19 cellular contexts compared by ENCODE assay signal in the genomic region with DNA sequence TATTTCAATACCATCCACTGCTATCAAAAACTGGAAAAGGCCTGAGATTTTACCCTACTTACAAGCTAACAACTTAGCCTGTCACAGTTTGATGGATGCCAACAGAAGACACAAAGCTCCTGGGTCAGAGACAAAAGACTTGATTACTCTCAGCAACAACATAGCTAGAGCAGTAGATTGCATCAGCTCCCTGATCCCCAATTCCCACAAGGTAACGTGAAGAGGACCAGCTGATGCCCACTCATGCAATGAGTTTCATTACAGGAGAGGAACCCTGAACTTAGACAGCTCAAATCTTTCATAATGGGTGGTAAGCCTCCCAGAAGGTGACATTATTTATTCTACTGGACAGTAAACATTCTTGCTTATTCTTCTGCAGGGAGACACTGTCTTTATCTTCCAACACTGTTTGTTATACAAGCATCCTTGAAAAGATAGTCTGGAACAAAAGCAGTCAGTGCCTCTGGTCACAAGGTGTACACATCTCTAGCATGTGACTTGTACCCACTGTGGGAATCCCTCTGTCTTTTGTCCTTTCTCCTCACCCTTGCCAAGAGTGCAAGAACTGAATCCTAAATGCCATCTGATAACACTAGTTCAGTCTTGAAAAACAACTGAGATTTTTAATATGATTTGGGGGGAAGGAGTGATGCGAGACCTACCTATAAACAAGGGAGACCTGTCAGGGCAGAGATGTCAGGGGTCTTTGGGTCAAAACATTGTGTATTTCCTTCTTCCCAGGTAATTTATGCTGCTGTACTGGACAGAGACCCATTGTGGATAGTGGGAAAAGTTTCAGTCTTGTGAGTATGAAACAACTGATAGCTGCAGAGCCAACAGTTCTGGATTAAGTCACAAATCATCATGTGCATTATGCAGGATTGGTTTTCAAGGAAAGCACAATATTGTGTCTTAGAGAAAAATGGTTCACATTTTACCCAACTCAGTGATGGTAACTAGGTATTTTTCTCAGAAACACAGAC.
DNase-seq lines count a peak whose midpoint lies in the region; ATAC-seq and TF ChIP-seq lines count a peak whose summit lies in the region.
"Had no signal": no experiment of that assay in that cellular context is flagged by ENCODE, and none has a peak within 500 bp of the region (broad histone marks: within the 10 kb centered on the region; RNA-seq: fewer than 3 reads in every experiment).

No MANE protein-coding gene starts in this region.

- no peaks in the 10 kb centered on the region for H3K9me3 Mint-ChIP-seq in activated CD8-positive, alpha-beta T cell treated with anti-CD3 and anti-CD28 coated beads, Interleukin-2, amount 10 ng/mL, durations not matched to agents 7 days and 5 days (ENCODE audit: insufficient read depth)
- no peaks in the 10 kb centered on the region for H3K9me3 Mint-ChIP-seq in activated CD8-positive, alpha-beta T cell treated with anti-CD3 and anti-CD28 coated beads for 36 hours

- no peaks in the 10 kb centered on the region for H3K36me3 Mint-ChIP-seq in activated CD8-positive, alpha-beta T cell treated with anti-CD3 and anti-CD28 coated beads, Interleukin-2, amount 10 ng/mL, durations not matched to agents 7 days and 5 days (ENCODE audit: low read depth)
- no peaks in the 10 kb centered on the region for H3K36me3 Mint-ChIP-seq in activated CD8-positive, alpha-beta T cell treated with anti-CD3 and anti-CD28 coated beads for 36 hours (ENCODE audit: low read depth)

- H3K27ac ChIP-seq in substantia nigra (ENCODE audit: low read depth, low read length, poor library complexity, severe bottlenecking) = peak overlapping the region; percentile 27
- H3K27ac ChIP-seq: C4-2B had no signal

- H3K4me3 ChIP-seq in fibroblast of mammary gland (ENCODE audit: control insufficient read depth, low read depth, low read length) = no peak overlapping the region

- POLR2A ChIA-PET in activated CD8-positive, alpha-beta T cell treated with anti-CD3 and anti-CD28 coated beads, Interleukin-2, amount 10 ng/mL, durations not matched to agents 7 days and 5 days (lab: Charles Lee) = no interaction called here
- POLR2A ChIA-PET in activated CD8-positive, alpha-beta T cell treated with anti-CD3 and anti-CD28 coated beads for 36 hours (lab: Charles Lee) = no interaction called here
- POLR2A ChIA-PET in HEK293T (lab: Yijun Ruan, JAX) = no interaction called here

- no peak overlapping the region for H3K4me3 Mint-ChIP-seq in activated CD8-positive, alpha-beta T cell treated with anti-CD3 and anti-CD28 coated beads, Interleukin-2, amount 10 ng/mL, durations not matched to agents 7 days and 5 days
- H3K4me3 Mint-ChIP-seq in activated CD8-positive, alpha-beta T cell treated with anti-CD3 and anti-CD28 coated beads for 36 hours = no peak overlapping the region

- peak; percentile 9 for DNase-seq in activated CD8-positive, alpha-beta T cell treated with anti-CD3 and anti-CD28 coated beads, Interleukin-2, amount 10 ng/mL, durations not matched to agents 7 days and 5 days
- no peak for DNase-seq in activated CD8-positive, alpha-beta T cell treated with anti-CD3 and anti-CD28 coated beads for 36 hours
- DNase-seq in SK-MEL-5 (ENCODE audit: low read depth, low spot score) (peak; percentile 95), fibroblast of mammary gland (ENCODE audit: low read depth) (peak; percentile 12), substantia nigra (lab: John Stamatoyannopoulos, UW) (no peak), kidney tubule cell (ENCODE audit: low spot score) (no peak), HEK293T (ENCODE audit: extremely low spot score) (no peak)
- no peak for DNase-seq in activated CD4-positive, alpha-beta T cell treated with anti-CD3 and anti-CD28 coated beads for 4 hours
- DNase-seq: 8988T, DMS79, KG1, NCI-H1092 treated with DMSO at 0.1 percent for 48 hours, NCI-H1436 treated with DMSO at 0.1 percent for 48 hours, NCI-H1930, NCI-H226, NCI-H510A treated with DMSO at 0.1 percent for 48 hours, NCI-H748 treated with DMSO at 0.1 percent for 48 hours had no signal

- H3K27me3 Mint-ChIP-seq in activated CD8-positive, alpha-beta T cell treated with anti-CD3 and anti-CD28 coated beads, Interleukin-2, amount 10 ng/mL, durations not matched to agents 7 days and 5 days (ENCODE audit: low read depth) = peaks cover 6% of the 10 kb centered on the region
- peaks cover 2% of the 10 kb centered on the region for H3K27me3 Mint-ChIP-seq in activated CD8-positive, alpha-beta T cell treated with anti-CD3 and anti-CD28 coated beads for 36 hours

- intact Hi-C loops in activated CD8-positive, alpha-beta T cell treated with anti-CD3 and anti-CD28 coated beads for 36 hours (cut with micrococcal nuclease) = no loop called here

- H3K27ac Mint-ChIP-seq in activated CD8-positive, alpha-beta T cell treated with anti-CD3 and anti-CD28 coated beads, Interleukin-2, amount 10 ng/mL, durations not matched to agents 7 days and 5 days = no peak overlapping the region
- H3K27ac Mint-ChIP-seq in activated CD8-positive, alpha-beta T cell treated with anti-CD3 and anti-CD28 coated beads for 36 hours = no peak overlapping the region

- no peak for ATAC-seq in activated CD8-positive, alpha-beta T cell treated with anti-CD3 and anti-CD28 coated beads, Interleukin-2, amount 10 ng/mL, durations not matched to agents 7 days and 5 days
- no peak for ATAC-seq in activated CD8-positive, alpha-beta T cell treated with anti-CD3 and anti-CD28 coated beads for 36 hours
- ATAC-seq: Right ventricle myocardium inferior had no signal

- CTCF ChIA-PET in activated CD8-positive, alpha-beta T cell treated with anti-CD3 and anti-CD28 coated beads, Interleukin-2, amount 10 ng/mL, durations not matched to agents 7 days and 5 days (lab: Charles Lee) = interaction anchor here (1.1 kb wide), 1 partner anchor 12 kb away, joined by 3 read pairs; no protein-coding TSS in a partner anchor
- CTCF ChIA-PET in activated CD8-positive, alpha-beta T cell treated with anti-CD3 and anti-CD28 coated beads for 36 hours (lab: Charles Lee) = no interaction called here
- CTCF ChIA-PET in HEK293T (lab: Yijun Ruan, JAX) = interaction anchor here (0.8 kb wide), 1 partner anchor 25 kb away, joined by 3 read pairs; no protein-coding TSS in a partner anchor

- TF ChIP-seq CTCF in activated CD8-positive, alpha-beta T cell treated with anti-CD3 and anti-CD28 coated beads for 36 hours (IDR thresholded peaks at IDR 0.05) = no peak
- TF ChIP-seq CTCF in fibroblast of mammary gland (conservative IDR thresholded peaks at IDR 0.05; ENCODE audit: control insufficient read depth, insufficient read depth, low read depth, low read length) = no peak

- H3K4me1 Mint-ChIP-seq in activated CD8-positive, alpha-beta T cell treated with anti-CD3 and anti-CD28 coated beads, Interleukin-2, amount 10 ng/mL, durations not matched to agents 7 days and 5 days (ENCODE audit: low read depth) = peaks cover 2% of the 10 kb centered on the region
- peaks cover 7% of the 10 kb centered on the region for H3K4me1 Mint-ChIP-seq in activated CD8-positive, alpha-beta T cell treated with anti-CD3 and anti-CD28 coated beads for 36 hours (ENCODE audit: low read depth)

- in situ Hi-C loops in SK-MEL-5 (cut with HindIII; ENCODE audit: low pct_unique_long_range_greater_than_20kb, low sequenced_read_pairs) = no loop called here

TF ChIP-seq in HEK293T, 16 proteins besides CTCF, POLR2A, EP300 and RAD21:
- TF ChIP-seq ARNT (IDR thresholded peaks at IDR 0.05) (no peak), SP1 (IDR thresholded peaks at IDR 0.05) (no peak), FOXM1 (IDR thresholded peaks at IDR 0.05; ENCODE audit: borderline replicate concordance) (no peak), ZNF384 (IDR thresholded peaks at IDR 0.05) (no peak)
TF ChIP-seq in HEK293T: peak in this region for 0.

Comparison
In these comparisons a context has a peak if more than half of its experiments do, and no peak if none do; other contexts are left out.
1. DNase-seq: peak in activated CD8-positive, alpha-beta T cell treated with anti-CD3 and anti-CD28 coated beads, Interleukin-2, amount 10 ng/mL, durations not matched to agents 7 days and 5 days (single experiment), SK-MEL-5 (single experiment) and fibroblast of mammary gland (single experiment); none in activated CD8-positive, alpha-beta T cell treated with anti-CD3 and anti-CD28 coated beads for 36 hours (single experiment), substantia nigra (0 of 49), kidney tubule cell (single experiment), activated CD4-positive, alpha-beta T cell treated with anti-CD3 and anti-CD28 coated beads for 4 hours (0 of 2) and HEK293T (single experiment).